In the genomic region with DNA sequence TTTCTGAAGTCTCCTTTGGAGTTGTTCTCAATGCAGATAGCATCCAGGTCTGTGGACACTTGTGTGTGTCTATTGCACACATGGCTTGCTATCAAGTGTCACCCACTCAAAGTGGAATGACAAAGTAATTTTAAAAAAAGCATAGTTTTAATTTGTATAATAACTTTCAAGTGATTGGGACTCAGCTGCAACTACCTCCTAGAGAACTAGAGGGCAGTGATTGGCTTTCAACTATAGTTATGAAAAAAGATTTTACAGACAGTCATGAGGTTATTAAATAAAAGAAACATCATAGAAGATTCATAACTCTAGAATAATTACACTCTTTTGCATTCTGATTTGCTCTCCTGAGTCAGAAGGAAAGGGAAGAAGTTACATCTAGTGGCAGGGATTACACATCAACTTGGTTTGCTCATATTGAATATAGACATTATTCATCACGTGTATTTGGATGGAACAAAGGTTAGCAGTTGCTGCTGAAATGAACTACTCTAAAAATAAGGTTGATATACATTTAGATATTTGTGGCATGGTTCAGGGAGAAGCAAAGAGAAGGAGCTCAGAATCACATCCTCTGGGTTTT, we compare ENCODE assay signal across 18 cellular contexts. TPM values are rescaled to one million over a fixed set of nuclear protein-coding genes. Genes with fewer than 3 reads are reported as not detected.
DNase-seq lines count a peak whose midpoint lies in the region; ATAC-seq and TF ChIP-seq lines count a peak whose summit lies in the region.
"Had no signal": no experiment of that assay in that cellular context is flagged by ENCODE, and none has a peak within 500 bp of the region (broad histone marks: within the 10 kb centered on the region; RNA-seq: fewer than 3 reads in every experiment).

No MANE protein-coding gene starts in this region.

- DNase-seq in activated T-cell treated with anti-CD3 and anti-CD28 coated beads, Interleukin-2, amount 50 U/mL, for 72 hours, result no peak
- no peak for DNase-seq in activated T-cell treated with anti-CD3 and anti-CD28 coated beads, Interleukin-2, amount 50 U/mL, for 1 hour
- no peak for DNase-seq in SK-N-MC (ENCODE audit: low read depth, low spot score)
- DNase-seq in fibroblast of mammary gland (ENCODE audit: low read depth), result peak; percentile 25
- peak; percentile 23 for DNase-seq in stromal cell of bone marrow (ENCODE audit: low read depth)
- no peak for DNase-seq in aorta
- DNase-seq: activated CD4-positive, alpha-beta T cell treated with anti-CD3 and anti-CD28 coated beads, Interleukin-2, amount 50 U/mL, for 4 hours; activated naive CD4-positive, alpha-beta T cell treated with anti-CD3 and anti-CD28 coated beads, Interleukin-2, amount 50 U/mL, for 16 hours; left cardiac atrium; MM.1S; mucosa of descending colon; NCI-H187; NCI-H446 treated with DMSO at 0.1 percent for 48 hours; Peyer's patch; right lobe of liver; stimulated activated CD4-positive, alpha-beta T cell treated with anti-CD3 and anti-CD28 coated beads, Interleukin-1b, Interleukin-23, amount 100 ng/mL, for 48 hours had no signal

- H3K4me3 Mint-ChIP-seq in activated T-cell treated with anti-CD3 and anti-CD28 coated beads, Interleukin-2, amount 50 U/mL, for 72 hours, result no peak overlapping the region

- H3K9me3 ChIP-seq in SK-N-MC (ENCODE audit: low read depth, low read length) (no peaks in the 10 kb centered on the region), aorta (ENCODE audit: control insufficient read depth, low read length) (no peaks in the 10 kb centered on the region)
- H3K9me3 ChIP-seq: mucosa of descending colon, Peyer's patch, right lobe of liver had no signal

- H3K9me3 Mint-ChIP-seq in activated T-cell treated with anti-CD3 and anti-CD28 coated beads, Interleukin-2, amount 50 U/mL, for 72 hours, result peaks cover 4 to 7% of the 10 kb centered on the region in 2 donors

- H3K27me3 ChIP-seq in aorta (ENCODE audit: control insufficient read depth in 1 of 2, insufficient read depth in 2 of 2, low read length in 1 of 2), result no peaks in the 10 kb centered on the region
- H3K27me3 ChIP-seq: Peyer's patch, right lobe of liver had no signal

- no peaks in the 10 kb centered on the region for H3K4me1 ChIP-seq in aorta (ENCODE audit: control insufficient read depth in 1 of 2, insufficient read depth in 2 of 2, low read length in 2 of 2)

- H3K4me1 Mint-ChIP-seq in activated T-cell treated with anti-CD3 and anti-CD28 coated beads, Interleukin-2, amount 50 U/mL, for 72 hours (ENCODE audit: low read depth), result no peaks in the 10 kb centered on the region

- peak overlapping the region; percentile 45 for H3K27ac Mint-ChIP-seq in activated T-cell treated with anti-CD3 and anti-CD28 coated beads, Interleukin-2, amount 50 U/mL, for 72 hours

- intact Hi-C loops in aorta (cut with DNase I), result no loop called here

- no peak overlapping the region for H3K9ac ChIP-seq in SK-N-MC (ENCODE audit: insufficient read length)

- peak overlapping the region; percentile 32; the same call in 1 of the 2 replicates for H3K4me3 ChIP-seq in SK-N-MC
- H3K4me3 ChIP-seq in fibroblast of mammary gland (ENCODE audit: control insufficient read depth, low read depth, low read length), result no peak overlapping the region
- H3K4me3 ChIP-seq in aorta (ENCODE audit: low read length in 2 of 2), result no peak overlapping the region
- H3K4me3 ChIP-seq: mucosa of descending colon, Peyer's patch, right lobe of liver had no signal

- H3K36me3 Mint-ChIP-seq in activated T-cell treated with anti-CD3 and anti-CD28 coated beads, Interleukin-2, amount 50 U/mL, for 72 hours (ENCODE audit: insufficient read depth in 2 of 2), result peaks cover 0 to 3% of the 10 kb centered on the region in 2 donors

- WGBS in aorta, 2 donors, result 76 to 77% methylated on average over 1 of the region's 1 CpG

- no peak overlapping the region for H3K27ac ChIP-seq in SK-N-MC
- no peak overlapping the region for H3K27ac ChIP-seq in aorta (ENCODE audit: low read depth in 1 of 2, low read length in 2 of 2)
- H3K27ac ChIP-seq: Peyer's patch, right lobe of liver had no signal

- no peak for ATAC-seq in activated T-cell treated with anti-CD3 and anti-CD28 coated beads, Interleukin-2, amount 50 U/mL, for 72 hours (replicated peaks in 1 of 2)
- ATAC-seq in aorta (ENCODE audit: low FRiP score) (no peak), GM21717 (IDR thresholded peaks at IDR 0.05; ENCODE audit: unreplicated experiment) (no peak), HG02571 (IDR thresholded peaks at IDR 0.05; ENCODE audit: unreplicated experiment) (no peak)
- ATAC-seq: left cardiac atrium, mucosa of descending colon, right lobe of liver had no signal

- peaks cover 17% of the 10 kb centered on the region for H3K27me3 Mint-ChIP-seq in activated T-cell treated with anti-CD3 and anti-CD28 coated beads, Interleukin-2, amount 50 U/mL, for 72 hours (ENCODE audit: low read depth)

- no peaks in the 10 kb centered on the region for H3K36me3 ChIP-seq in SK-N-MC (ENCODE audit: insufficient read depth, low read length)
- no peaks in the 10 kb centered on the region for H3K36me3 ChIP-seq in aorta (ENCODE audit: control insufficient read depth in 1 of 2, insufficient read depth in 2 of 2, low read length in 1 of 2)
- H3K36me3 ChIP-seq: Peyer's patch, right lobe of liver had no signal

- peak; percentile 29 for TF ChIP-seq CTCF in fibroblast of mammary gland (conservative IDR thresholded peaks at IDR 0.05; ENCODE audit: control insufficient read depth, insufficient read depth, low read depth, low read length)

RNA-seq across cellular contexts. Expression of a gene that starts 4.7 kb away (rescaled TPM):
- total RNA-seq in activated T-cell treated with anti-CD3 and anti-CD28 coated beads, Interleukin-2, amount 50 U/mL, for 72 hours, result not detected
- total RNA-seq in aorta, result under 1 TPM; 0.23 to 0.42 TPM
- polyA plus RNA-seq in aorta, result not detected

Comparison
In these comparisons a context has a peak if more than half of its experiments do, and no peak if none do; other contexts are left out.
1. DNase-seq: peak in fibroblast of mammary gland (single experiment) and stromal cell of bone marrow (single experiment); none in activated T-cell treated with anti-CD3 and anti-CD28 coated beads, Interleukin-2, amount 50 U/mL, for 72 hours (0 of 2), activated T-cell treated with anti-CD3 and anti-CD28 coated beads, Interleukin-2, amount 50 U/mL, for 1 hour (single experiment), SK-N-MC (single experiment) and aorta (0 of 2).